ENCODE assay signal across 13 cellular contexts in genomic region chr19:17081672-17082630, GRCh38. TPM values are rescaled to one million over a fixed set of nuclear protein-coding genes. Genes with fewer than 3 reads are reported as not detected.
DNase-seq lines count a peak whose midpoint lies in the region; ATAC-seq and TF ChIP-seq lines count a peak whose summit lies in the region.
"Had no signal": no experiment of that assay in that cellular context is flagged by ENCODE, and none has a peak within 500 bp of the region (broad histone marks: within the 10 kb centered on the region; RNA-seq: fewer than 3 reads in every experiment).

No MANE protein-coding gene starts in this region.

- TF ChIP-seq CTCF in HFFc6 (IDR thresholded peaks at IDR 0.05) (no peak), brain (conservative IDR thresholded peaks at IDR 0.05) (no peak), lung (IDR thresholded peaks at IDR 0.05; ENCODE audit: control extremely low read depth, extremely low read depth) (no peak)

- H3K9me3 Mint-ChIP-seq in HFFc6 (no peaks in the 10 kb centered on the region), brain (no peaks in the 10 kb centered on the region)
- H3K9me3 Mint-ChIP-seq: activated naive CD8-positive, alpha-beta T cell treated with anti-CD3 and anti-CD28 coated beads, Interleukin-2, amount 50 U/mL, for 24 hours had no signal

- ATAC-seq in lung (ENCODE audit: insufficient read depth, low FRiP score): no peak
- ATAC-seq: activated naive CD8-positive, alpha-beta T cell treated with anti-CD3 and anti-CD28 coated beads, Interleukin-2, amount 50 U/mL, for 24 hours had no signal

- H3K27ac Mint-ChIP-seq in HFFc6 (peak overlapping the region; percentile 52), brain (peak overlapping the region; percentile 24 to 74 (median 52))
- H3K27ac Mint-ChIP-seq: activated naive CD8-positive, alpha-beta T cell treated with anti-CD3 and anti-CD28 coated beads, Interleukin-2, amount 50 U/mL, for 24 hours had no signal

- H3K27ac ChIP-seq in lung (ENCODE audit: low read depth in 1 of 2, low read length in 1 of 2): peak overlapping the region; percentile 38 to 50
- H3K27ac ChIP-seq: pancreas had no signal

- H3K27me3 Mint-ChIP-seq in HFFc6 (ENCODE audit: insufficient read depth) (no peaks in the 10 kb centered on the region; the same call in 1 of the 2 replicates), brain (peaks cover 3% of the 10 kb centered on the region)
- H3K27me3 Mint-ChIP-seq: activated naive CD8-positive, alpha-beta T cell treated with anti-CD3 and anti-CD28 coated beads, Interleukin-2, amount 50 U/mL, for 24 hours had no signal

- H3K4me3 ChIP-seq in lung: no peak overlapping the region
- H3K4me3 ChIP-seq: pancreas had no signal

- H3K27me3 ChIP-seq in lung (ENCODE audit: control insufficient read depth, insufficient read depth): no peaks in the 10 kb centered on the region
- H3K27me3 ChIP-seq: pancreas had no signal

- peaks cover 0 to 10% of the 10 kb centered on the region in 2 donors for H3K36me3 ChIP-seq in lung (ENCODE audit: control insufficient read depth in 2 of 2, insufficient read depth in 2 of 2, low read length in 2 of 2)
- H3K36me3 ChIP-seq: pancreas had no signal

- WGBS in lung, 2 donors: 75 to 79% methylated on average over 19 to 20 of the region's 20 CpGs

- peaks cover 11% of the 10 kb centered on the region for H3K36me3 Mint-ChIP-seq in HFFc6 (ENCODE audit: low read depth)
- peaks cover 8% of the 10 kb centered on the region for H3K36me3 Mint-ChIP-seq in brain

- H3K4me3 Mint-ChIP-seq in HFFc6 (no peak overlapping the region), brain (no peak overlapping the region)
- H3K4me3 Mint-ChIP-seq: activated naive CD8-positive, alpha-beta T cell treated with anti-CD3 and anti-CD28 coated beads, Interleukin-2, amount 50 U/mL, for 24 hours had no signal

- DNase-seq in HFFc6 (no peak), lung (ENCODE audit: low spot score) (no peak), superior temporal gyrus (ENCODE audit: extremely low spot score) (peak; percentile 41), DMS53 treated with DMSO at 0.1 percent for 48 hours (lab: John Stamatoyannopoulos, UW; ENCODE audit: unreplicated experiment) (no peak), A172 (ENCODE audit: low spot score) (no peak), 8988T (no peak)
- DNase-seq: activated CD4-positive, alpha-beta T cell treated with anti-CD3 and anti-CD28 coated beads for 1 hour; activated naive CD8-positive, alpha-beta T cell treated with anti-CD3 and anti-CD28 coated beads, Interleukin-2, amount 50 U/mL, for 24 hours; DMS 273 treated with DMSO at 0.1 percent for 48 hours; NCI-H2171 treated with DMSO at 0.1 percent for 48 hours; pancreas; SIG-M5 had no signal

- peaks cover 8 to 18% of the 10 kb centered on the region in 2 donors for H3K4me1 ChIP-seq in lung (ENCODE audit: control insufficient read depth in 2 of 2, insufficient read depth in 2 of 2, low read length in 2 of 2)

- no peaks in the 10 kb centered on the region for H3K9me3 ChIP-seq in lung (ENCODE audit: control insufficient read depth in 2 of 2, insufficient read depth in 1 of 2, low read length in 1 of 2)
- H3K9me3 ChIP-seq: pancreas had no signal

- peaks cover 52% of the 10 kb centered on the region for H3K4me1 Mint-ChIP-seq in HFFc6 (ENCODE audit: low read depth)
- peaks cover 49% of the 10 kb centered on the region for H3K4me1 Mint-ChIP-seq in brain

RNA-seq across cellular contexts. Expression of gene MYO9B, which starts 6.4 kb away (rescaled TPM):
- total RNA-seq in HFFc6 (2021; fragmentation: NEBNext Ultra II Directional; extraction: Animal tissue kit (Norgen Biotek cat#: 25700)): 10 to 100 TPM; 81.2 to 89.0 (median 83.4) TPM
- 41.2 TPM for polyA plus RNA-seq in brain (ENCODE audit: insufficient read depth, low read depth, low replicate concordance)
- total RNA-seq in lung: 100 to 1,000 TPM in 1 of 2 donors, 10 to 100 TPM in 1; 44.3 to 121 TPM
- 10 to 100 TPM; 95.2 to 99.2 TPM for polyA plus RNA-seq in lung
- 37.6 and 43.8 TPM in 2 replicates for total RNA-seq in A172 (2014; rRNA removed; shearing (Covaris generic))

RNA-seq across cellular contexts. Expression of gene HAUS8, which starts 6.7 kb away (rescaled TPM):
- 10 to 100 TPM in 5 of 6 experiments, 1 to 10 TPM in 1; 7.6 to 13.2 (median 12.2) TPM for total RNA-seq in HFFc6 (2021; fragmentation: NEBNext Ultra II Directional; extraction: Animal tissue kit (Norgen Biotek cat#: 25700))
- 12.7 TPM for polyA plus RNA-seq in brain (ENCODE audit: insufficient read depth, low read depth, low replicate concordance)
- total RNA-seq in lung: 1 to 10 TPM; 8.4 to 8.5 TPM
- polyA plus RNA-seq in lung: 10 to 100 TPM in 1 of 2 donors, 1 to 10 TPM in 1; 6.1 to 13.8 TPM
- total RNA-seq in A172 (2014; rRNA removed; shearing (Covaris generic)): 22.2 and 26.7 TPM in 2 replicates

RNA-seq across cellular contexts. Expression of gene CPAMD8, which starts 55.3 kb away (rescaled TPM):
- under 1 TPM in 5 of 6 experiments, not detected in 1; 0.11 to 0.20 (median 0.14) TPM for total RNA-seq in HFFc6 (2021; fragmentation: NEBNext Ultra II Directional; extraction: Animal tissue kit (Norgen Biotek cat#: 25700))
- polyA plus RNA-seq in brain (ENCODE audit: insufficient read depth, low read depth, low replicate concordance) (4.1 TPM), lung (10 to 100 TPM in 1 of 2 donors, 1 to 10 TPM in 1; 9.6 to 24.3 TPM)
- total RNA-seq in lung: 100 to 1,000 TPM in 1 of 2 donors, 10 to 100 TPM in 1; 38.5 to 143 TPM
- not detected in 2 replicates for total RNA-seq in A172 (2014; rRNA removed; shearing (Covaris generic))

Comparison
In these comparisons a context has a peak if more than half of its experiments do, and no peak if none do; other contexts are left out.
1. RNA of gene CPAMD8, which starts 55.3 kb away (total RNA-seq): 38.5 to 143 TPM in lung; 0.11 to 0.20 TPM in HFFc6 and not detected in A172; every median in the first group is over 10 times any median in the second.